Comparison of ENCODE assay signal across 21 cellular contexts in the genomic region with DNA sequence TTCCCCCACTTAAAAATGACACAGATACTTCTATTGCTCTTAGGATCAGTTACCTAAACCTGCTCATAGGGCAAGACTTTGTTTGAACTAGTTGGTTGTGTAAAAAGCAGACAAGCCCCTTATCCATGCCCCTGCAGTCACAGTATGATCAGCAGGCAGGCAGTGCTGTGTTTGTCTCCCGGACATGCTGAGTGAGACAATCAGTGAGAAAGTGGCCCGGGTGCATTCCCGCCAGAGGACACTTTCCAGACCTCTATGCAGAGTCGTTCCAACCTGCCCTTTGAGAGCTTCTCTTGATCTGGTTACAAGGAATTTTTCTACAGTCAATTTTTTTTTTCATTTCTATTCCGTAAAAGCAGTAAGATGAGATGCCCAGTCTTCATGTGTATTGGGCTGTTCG. TPM values are rescaled to one million over a fixed set of nuclear protein-coding genes. Genes with fewer than 3 reads are reported as not detected.
DNase-seq lines count a peak whose midpoint lies in the region; ATAC-seq, FAIRE-seq and TF ChIP-seq lines count a peak whose summit lies in the region.
"Had no signal": no experiment of that assay in that cellular context is flagged by ENCODE, and none has a peak within 500 bp of the region (broad histone marks: within the 10 kb centered on the region; RNA-seq: fewer than 3 reads in every experiment).

No MANE protein-coding gene starts in this region.

- H3K36me3 Mint-ChIP-seq in memory B cell (peaks cover 35% of the 10 kb centered on the region), nephron progenitor cell (ENCODE audit: low read depth) (peaks cover 73% of the 10 kb centered on the region)

- ATAC-seq in Right ventricle myocardium superior (ENCODE audit: poor library complexity) (peak; percentile 58), left cardiac atrium (no peak), memory B cell (ENCODE audit: low read depth) (no peak), GM19035 (IDR thresholded peaks at IDR 0.05; ENCODE audit: unreplicated experiment) (no peak)
- ATAC-seq: PC-3 had no signal

- no peak for TF ChIP-seq CTCF in nephron progenitor cell (IDR thresholded peaks at IDR 0.05)

- peaks cover 19% of the 10 kb centered on the region for H3K4me1 Mint-ChIP-seq in memory B cell
- H3K4me1 Mint-ChIP-seq in nephron progenitor cell = peaks cover 17% of the 10 kb centered on the region

- peak; percentile 31 for FAIRE-seq in HTR-8/SVneo (lab: Jason Lieb, UNC)

- no peaks in the 10 kb centered on the region for H3K9me3 Mint-ChIP-seq in memory B cell
- H3K9me3 Mint-ChIP-seq in nephron progenitor cell = no peaks in the 10 kb centered on the region
- H3K9me3 Mint-ChIP-seq: CD14-positive monocyte had no signal

- DNase-seq in Right ventricle myocardium superior (no peak), left cardiac atrium (no peak), HTR-8/SVneo (ENCODE audit: insufficient read length, low spot score) (no peak), memory B cell (ENCODE audit: low spot score in 2 of 2) (no peak), nephron progenitor cell (no peak)
- DNase-seq in stimulated activated CD8-positive, alpha-beta memory T cell treated with anti-CD3 and anti-CD28 coated beads, Interleukin-4, amount 100 ng/mL, for 48 hours = no peak
- DNase-seq: ACHN, Caco-2, GF-D8, GM23248, HCEC 1CT, IMR-90, NCI-H1417, NCI-H187, NCI-H2107, NCI-H510A treated with DMSO at 0.1 percent for 48 hours, NCI-H774, PC-3, RPMI8226 had no signal

- H3K27me3 Mint-ChIP-seq in memory B cell (no peaks in the 10 kb centered on the region), nephron progenitor cell (ENCODE audit: low read depth, poor library complexity) (no peaks in the 10 kb centered on the region)

- H3K4me3 Mint-ChIP-seq in memory B cell = no peak overlapping the region
- H3K4me3 Mint-ChIP-seq in nephron progenitor cell = no peak overlapping the region
- H3K4me3 Mint-ChIP-seq: CD14-positive monocyte had no signal

- intact Hi-C loops in Right ventricle myocardium superior (cut with DNase I) = no loop called here
- intact Hi-C loops in left cardiac atrium (cut with DNase I) = loop anchor here in 1 of 2 donors (10.0 kb wide), 1 partner anchor 64 kb away; a partner anchor contains a TSS

- H3K27ac Mint-ChIP-seq in memory B cell (peak overlapping the region; percentile 38), nephron progenitor cell (no peak overlapping the region)

RNA-seq across cellular contexts. Expression of a gene that starts 6.2 kb away (rescaled TPM):
- total RNA-seq in Right ventricle myocardium superior (51.7 TPM), left cardiac atrium (10 to 100 TPM; 36.8 to 38.1 TPM)

RNA-seq across cellular contexts. Expression of a gene that starts 14.7 kb away (rescaled TPM):
- total RNA-seq in Right ventricle myocardium superior (239 TPM), left cardiac atrium (100 to 1,000 TPM; 174 to 210 TPM)

RNA-seq across cellular contexts. Expression of a gene that starts 15.1 kb away (rescaled TPM):
- total RNA-seq in Right ventricle myocardium superior = 8.9 TPM
- total RNA-seq in left cardiac atrium = 1 to 10 TPM; 7.6 to 7.7 TPM

RNA-seq across cellular contexts. Expression of a gene that starts 54.3 kb away (rescaled TPM):
- total RNA-seq in Right ventricle myocardium superior (20.8 TPM), left cardiac atrium (10 to 100 TPM; 19.1 to 28.9 TPM)
